In the genomic region with DNA sequence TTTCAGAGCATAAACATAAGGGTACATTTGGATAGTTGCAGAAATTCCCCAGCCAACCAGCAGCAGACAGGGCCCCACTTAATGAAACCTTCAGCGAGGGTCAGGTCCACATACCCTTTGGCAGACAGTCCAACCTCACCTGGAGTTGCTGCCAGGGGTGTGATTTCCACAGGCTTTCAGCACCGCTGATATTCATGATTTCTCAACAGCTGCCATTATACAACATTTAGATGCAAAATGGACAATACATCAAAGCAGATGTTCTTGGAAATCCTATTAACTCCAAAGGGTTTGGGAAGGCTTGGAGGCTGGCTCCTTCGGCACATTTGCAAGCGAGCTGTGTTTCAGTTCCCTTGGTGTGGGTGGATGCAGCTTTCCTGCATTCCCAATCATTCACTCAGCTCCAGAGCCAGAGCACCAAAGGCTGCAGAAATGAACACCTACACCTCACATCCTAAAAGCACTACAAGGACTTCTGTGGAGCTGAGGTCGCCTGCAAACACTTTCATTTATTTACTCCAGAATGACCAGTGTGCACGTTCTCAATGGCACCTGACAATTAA, we compare ENCODE assay signal across 15 cellular contexts.
"Had no signal": no experiment of that assay in that cellular context is flagged by ENCODE, and none has a peak within 500 bp of the region (broad histone marks: within the 10 kb centered on the region; RNA-seq: fewer than 3 reads in every experiment).

No MANE protein-coding gene starts in this region.

- H3K4me1 Mint-ChIP-seq: activated naive CD8-positive, alpha-beta T cell treated with anti-CD3 and anti-CD28 coated beads, Interleukin-2, amount 50 U/mL, for 24 hours had no signal

- H3K27me3 ChIP-seq: ascending aorta, uterus had no signal

- H3K36me3 ChIP-seq: ascending aorta, thoracic aorta, uterus had no signal

- H3K27ac ChIP-seq: ascending aorta, thoracic aorta, uterus had no signal

- H3K4me1 ChIP-seq: ascending aorta, uterus had no signal

- H3K4me3 Mint-ChIP-seq: activated naive CD8-positive, alpha-beta T cell treated with anti-CD3 and anti-CD28 coated beads, Interleukin-2, amount 50 U/mL, for 24 hours; activated T-cell treated with anti-CD3 and anti-CD28 coated beads, Interleukin-2, amount 50 U/mL, for 72 hours; nephron progenitor cell; stimulated activated naive CD8-positive, alpha-beta T cell treated with anti-CD3 and anti-CD28 coated beads, Interleukin-15, amount 100 ng/mL, for 72 hours; T-helper 2 cell treated with Interferon-gamma antibody and Interleukin-4, amounts not matched to agents 5 μg/mL and 100 μg/mL, for 36 hours had no signal

- H3K9me3 Mint-ChIP-seq: activated naive CD8-positive, alpha-beta T cell treated with anti-CD3 and anti-CD28 coated beads, Interleukin-2, amount 50 U/mL, for 24 hours; activated T-cell treated with anti-CD3 and anti-CD28 coated beads, Interleukin-2, amount 50 U/mL, for 72 hours; nephron progenitor cell; stimulated activated naive CD8-positive, alpha-beta T cell treated with anti-CD3 and anti-CD28 coated beads, Interleukin-15, amount 100 ng/mL, for 72 hours; T-helper 2 cell treated with Interferon-gamma antibody and Interleukin-4, amounts not matched to agents 5 μg/mL and 100 μg/mL, for 36 hours had no signal

- ATAC-seq: activated naive CD8-positive, alpha-beta T cell treated with anti-CD3 and anti-CD28 coated beads, Interleukin-2, amount 50 U/mL, for 24 hours; activated T-cell treated with anti-CD3 and anti-CD28 coated beads, Interleukin-2, amount 50 U/mL, for 72 hours; stimulated activated naive CD8-positive, alpha-beta T cell treated with anti-CD3 and anti-CD28 coated beads, Interleukin-15, amount 100 ng/mL, for 72 hours had no signal

- DNase-seq: activated CD4-positive, alpha-beta T cell treated with anti-CD3 and anti-CD28 coated beads, Interleukin-2, amount 50 U/mL, for 1 hour; activated naive CD4-positive, alpha-beta T cell treated with Interleukin-2 at 50 U/mL for 16 hours; activated naive CD8-positive, alpha-beta T cell treated with anti-CD3 and anti-CD28 coated beads, Interleukin-2, amount 50 U/mL, for 24 hours; activated T-cell treated with anti-CD3 and anti-CD28 coated beads, Interleukin-2, amount 50 U/mL, for 72 hours; effector CD8-positive, alpha-beta T cell; hippocampal formation; nephron progenitor cell; stimulated activated CD4-positive, alpha-beta T cell treated with anti-CD3 and anti-CD28 coated beads, Interleukin-15, amount 100 ng/mL, for 24 hours; stimulated activated CD4-positive, alpha-beta T cell treated with anti-CD3 and anti-CD28 coated beads, Interleukin-4, amount 100 ng/mL, for 24 hours; stimulated activated naive CD8-positive, alpha-beta T cell treated with anti-CD3 and anti-CD28 coated beads, Interleukin-15, amount 100 ng/mL, for 72 hours; SW 1271; uterus had no signal

- H3K4me3 ChIP-seq: ascending aorta, thoracic aorta, uterus had no signal

- H3K9me3 ChIP-seq: ascending aorta, thoracic aorta, uterus had no signal

- H3K27ac Mint-ChIP-seq: activated naive CD8-positive, alpha-beta T cell treated with anti-CD3 and anti-CD28 coated beads, Interleukin-2, amount 50 U/mL, for 24 hours; activated T-cell treated with anti-CD3 and anti-CD28 coated beads, Interleukin-2, amount 50 U/mL, for 72 hours; nephron progenitor cell; T-helper 2 cell treated with Interferon-gamma antibody and Interleukin-4, amounts not matched to agents 5 μg/mL and 100 μg/mL, for 36 hours had no signal
